ENCODE assay signal across 8 cellular contexts in genomic region chr1:88684482-88685238, GRCh38. TPM values are rescaled to one million over a fixed set of nuclear protein-coding genes. Genes with fewer than 3 reads are reported as not detected.
DNase-seq lines count a peak whose midpoint lies in the region; ATAC-seq and TF ChIP-seq lines count a peak whose summit lies in the region.

No MANE protein-coding gene starts in this region.

- ATAC-seq in GM18873 (IDR thresholded peaks at IDR 0.05; ENCODE audit: low FRiP score, unreplicated experiment) (peak; percentile 29), HG03159 (IDR thresholded peaks at IDR 0.05; ENCODE audit: unreplicated experiment) (peak; percentile 43), right lobe of liver (peak; percentile 48 to 67 (median 60))

- no peaks in the 10 kb centered on the region for H3K9me3 Mint-ChIP-seq in dendritic cell treated with granulocyte-macrophage colony-stimulating factor and Interleukin-4, amounts not matched to agents 40 ng/mL and 50 ng/mL, for 4 days

- TF ChIP-seq POLR2A in right lobe of liver (IDR thresholded peaks at IDR 0.05), result no peak

- H3K36me3 Mint-ChIP-seq in dendritic cell treated with granulocyte-macrophage colony-stimulating factor and Interleukin-4, amounts not matched to agents 40 ng/mL and 50 ng/mL, for 4 days (ENCODE audit: low read depth), result peaks cover 22% of the 10 kb centered on the region

- H3K36me3 ChIP-seq in right lobe of liver, result no peaks in the 10 kb centered on the region

- intact Hi-C loops in dendritic cell treated with granulocyte-macrophage colony-stimulating factor and Interleukin-4, amounts not matched to agents 40 ng/mL and 50 ng/mL, for 4 days (cut with micrococcal nuclease), result loop anchor here (2.0 to 10.0 kb wide), 3 partner anchors 14 to 1770 kb away; partner anchors contain the start of genes HS2ST1 and SELENOF
- intact Hi-C loops in right lobe of liver (cut with DNase I), result no loop called here

- H3K27me3 ChIP-seq in right lobe of liver, result no peaks in the 10 kb centered on the region

- H3K4me3 ChIP-seq in AG09309 (ENCODE audit: control insufficient read depth, low read depth, low read length), result peak overlapping the region; percentile 98
- H3K4me3 ChIP-seq in right lobe of liver, result peak overlapping the region; percentile 84 to 89 (median 86)

- WGBS in right lobe of liver (ENCODE audit: insufficient coverage, low coverage, low lambda C conversion rate, missing lambda C conversion rate), result under 1% methylated on average over 26 of the region's 58 CpGs

- H3K27me3 Mint-ChIP-seq in dendritic cell treated with granulocyte-macrophage colony-stimulating factor and Interleukin-4, amounts not matched to agents 40 ng/mL and 50 ng/mL, for 4 days, result no peaks in the 10 kb centered on the region

- peaks cover 16% of the 10 kb centered on the region for H3K4me1 Mint-ChIP-seq in dendritic cell treated with granulocyte-macrophage colony-stimulating factor and Interleukin-4, amounts not matched to agents 40 ng/mL and 50 ng/mL, for 4 days (ENCODE audit: low read depth)

- no peaks in the 10 kb centered on the region for H3K9me3 ChIP-seq in right lobe of liver

- H3K4me3 Mint-ChIP-seq in dendritic cell treated with granulocyte-macrophage colony-stimulating factor and Interleukin-4, amounts not matched to agents 40 ng/mL and 50 ng/mL, for 4 days, result peak overlapping the region; percentile 99

- TF ChIP-seq CTCF in AG09309 (IDR thresholded peaks at IDR 0.05; ENCODE audit: control insufficient read depth, insufficient read depth, low read depth, low read length, missing control alignments) (no peak), right lobe of liver (IDR thresholded peaks at IDR 0.05) (no peak)

- peaks cover 0 to 19% (median 6%) of the 10 kb centered on the region in 4 donors for H3K4me1 ChIP-seq in right lobe of liver

- no peak for DNase-seq in AG09309 (ENCODE audit: low read depth)
- peak; percentile 37 for DNase-seq in NCI-H446 treated with DMSO at 0.1 percent for 48 hours (lab: John Stamatoyannopoulos, UW)
- peak; percentile 43 to 51 for DNase-seq in activated CD4-positive, alpha-beta T cell treated with anti-CD3 and anti-CD28 coated beads for 4 hours
- peak; percentile 63 to 72 (median 69) for DNase-seq in right lobe of liver
- peak in 2 of 3 donors; percentile 14 to 41 for DNase-seq in stimulated activated CD4-positive, alpha-beta T cell treated with anti-CD3 and anti-CD28 coated beads, TNF-alpha, amount 100 ng/mL, for 1 hour (ENCODE audit: low read depth in 3 of 3, low spot score in 1 of 3)

- H3K27ac Mint-ChIP-seq in dendritic cell treated with granulocyte-macrophage colony-stimulating factor and Interleukin-4, amounts not matched to agents 40 ng/mL and 50 ng/mL, for 4 days, result peak overlapping the region; percentile 97

- H3K27ac ChIP-seq in right lobe of liver, result peak overlapping the region; percentile 85 to 91 (median 86)

RNA-seq across cellular contexts. Expression of gene PKN2, which starts 0.6 kb away (rescaled TPM):
- total RNA-seq in right lobe of liver, result 10 to 100 TPM; 13.6 to 16.6 (median 15.0) TPM
